Comparison of ENCODE assay signal across 9 cellular contexts in the genomic region with DNA sequence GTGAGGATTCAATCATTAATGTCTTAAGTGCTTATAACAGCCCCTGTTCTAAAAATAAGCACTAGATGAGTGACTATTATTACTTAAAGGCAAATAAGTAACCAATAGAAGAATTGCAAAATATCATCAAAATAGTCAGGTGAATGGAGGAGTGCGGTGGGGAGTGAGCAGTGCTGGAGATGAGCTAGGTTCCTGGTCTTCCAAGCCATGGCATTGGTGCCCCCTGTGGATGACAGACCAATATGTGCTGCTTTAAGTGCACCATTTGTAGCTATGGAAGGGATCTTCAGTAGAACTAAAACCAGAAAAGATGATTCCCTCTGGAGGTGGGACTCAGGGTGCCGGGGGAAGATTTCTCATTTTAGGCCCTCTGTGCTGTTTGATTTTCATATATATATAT. TPM values are rescaled to one million over a fixed set of nuclear protein-coding genes. Genes with fewer than 3 reads are reported as not detected.
A peak's percentile ranks its signal among the peaks of the same experiment; 100 is the strongest.
DNase-seq lines count a peak whose midpoint lies in the region; ATAC-seq, FAIRE-seq and TF ChIP-seq lines count a peak whose summit lies in the region.
"Had no signal": no experiment of that assay in that cellular context is flagged by ENCODE, and none has a peak within 500 bp of the region (broad histone marks: within the 10 kb centered on the region; RNA-seq: fewer than 3 reads in every experiment).

No MANE protein-coding gene starts in this region.

- H3K4me3 ChIP-seq in epithelial cell of esophagus (ENCODE audit: low read length): no peak overlapping the region

- no peak for FAIRE-seq in GM19239 (lab: Jason Lieb, UNC)
- FAIRE-seq: islet of Langerhans had no signal

- peak; percentile 75 for ATAC-seq in sciatic nerve
- ATAC-seq in GM19328 (IDR thresholded peaks at IDR 0.05; ENCODE audit: unreplicated experiment): no peak

- peak; percentile 9 for TF ChIP-seq CTCF in epithelial cell of esophagus (IDR thresholded peaks at IDR 0.05; ENCODE audit: insufficient read depth, low read depth, low read length, missing control alignments)

- DNase-seq in SIG-M5 treated with dmso at 0.1 percent for 504 hours (lab: John Stamatoyannopoulos, UW; ENCODE audit: unreplicated experiment): peak; percentile 53
- DNase-seq in SIG-M5 (lab: John Stamatoyannopoulos, UW): no peak
- DNase-seq in NCI-H82 treated with DMSO at 0.1 percent for 48 hours (lab: John Stamatoyannopoulos, UW; ENCODE audit: unreplicated experiment): peak; percentile 12
- DNase-seq in epithelial cell of esophagus (ENCODE audit: low read depth): peak; percentile 63
- no peak for DNase-seq in sciatic nerve (ENCODE audit: low spot score)
- DNase-seq in A172 (ENCODE audit: low spot score): no peak
- DNase-seq in GM19239 (ENCODE audit: insufficient read length, low spot score): no peak

- intact Hi-C loops in sciatic nerve (cut with DNase I): no loop called here

RNA-seq across cellular contexts. Expression of gene SLC30A1, which starts 46.1 kb away (rescaled TPM):
- total RNA-seq in sciatic nerve: 24.6 TPM
- 16.4 and 19.0 TPM in 2 replicates for total RNA-seq in A172 (2014; rRNA removed; shearing (Covaris generic))

RNA-seq across cellular contexts. Expression of gene NEK2, which starts 50.4 kb away (rescaled TPM):
- 0.49 TPM for total RNA-seq in sciatic nerve
- total RNA-seq in A172 (2014; rRNA removed; shearing (Covaris generic)): 83.8 and 88.5 TPM in 2 replicates

Comparison
In these comparisons a context has a peak if more than half of its experiments do, and no peak if none do; other contexts are left out.
1. DNase-seq: peak in SIG-M5 treated with dmso at 0.1 percent for 504 hours (single experiment), NCI-H82 treated with DMSO at 0.1 percent for 48 hours (single experiment) and epithelial cell of esophagus (single experiment); none in SIG-M5 (single experiment), sciatic nerve (single experiment), A172 (single experiment) and GM19239 (single experiment).
2. RNA of gene NEK2, which starts 50.4 kb away (total RNA-seq): 83.8 to 88.5 TPM in A172; 0.49 TPM in sciatic nerve (single experiment); every median in the first group is over 10 times any median in the second.